In genomic region chrX:22278375-22278774, GRCh38 we compare ENCODE assay signal across 1 cellular context.
TF ChIP-seq lines count a peak whose summit lies in the region.

No MANE protein-coding gene starts in this region.

TF ChIP-seq in GM23338, 12 proteins besides CTCF, POLR2A, EP300 and RAD21 (continued from another document):
- TF ChIP-seq ZNF462 (CRISPR knock-in tag; IDR thresholded peaks at IDR 0.05), result no peak
- no peak for TF ChIP-seq NANOG (IDR thresholded peaks at IDR 0.05; ENCODE audit: borderline replicate concordance)
- TF ChIP-seq REST (IDR thresholded peaks at IDR 0.05; ENCODE audit: unreplicated experiment), result no peak
- no peak for TF ChIP-seq EZH2 (IDR thresholded peaks at IDR 0.05; ENCODE audit: low read depth, unreplicated experiment)
- TF ChIP-seq EZH2phosphoT487 (IDR thresholded peaks at IDR 0.05; ENCODE audit: unreplicated experiment), result no peak
- no peak for TF ChIP-seq ZNF331 (CRISPR knock-in tag; IDR thresholded peaks at IDR 0.05; ENCODE audit: low read depth)
